In the genomic region with DNA sequence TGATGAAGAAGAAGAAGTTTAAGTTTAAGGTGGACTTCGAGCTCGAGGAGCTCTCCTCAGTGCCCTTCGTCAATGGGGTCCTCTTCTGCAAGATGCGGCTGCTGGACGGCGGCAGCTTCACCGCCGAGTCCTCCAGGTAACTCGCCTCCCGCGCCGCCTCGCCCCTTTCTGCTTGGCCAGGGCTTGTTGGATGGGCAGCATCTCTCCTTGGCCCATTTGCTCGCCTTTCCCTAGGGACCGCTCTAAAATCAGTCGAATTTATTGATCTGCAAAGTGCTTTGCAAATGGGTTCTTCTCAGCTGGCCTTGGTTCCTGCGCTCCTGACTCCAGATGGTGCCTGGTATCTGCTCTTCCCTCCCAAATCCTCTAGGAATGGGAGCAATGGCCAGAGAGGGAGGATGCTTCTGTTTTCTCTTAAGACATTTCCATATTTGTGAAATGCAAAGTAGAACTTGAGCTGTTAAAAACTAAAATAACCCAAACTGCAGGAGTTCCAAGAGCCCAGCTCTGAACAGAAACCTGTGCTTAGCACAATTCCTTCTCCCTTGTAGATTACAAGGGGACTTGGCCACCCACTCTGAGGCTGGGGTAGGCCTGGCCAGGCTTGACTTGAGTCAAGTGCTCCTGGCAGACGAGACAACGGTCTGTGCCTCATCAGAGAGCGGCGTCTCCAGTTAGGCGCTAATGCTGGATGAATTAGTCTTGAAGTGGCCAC, we compare ENCODE assay signal across 8 cellular contexts. TPM values are rescaled to one million over a fixed set of nuclear protein-coding genes. Genes with fewer than 3 reads are reported as not detected.
DNase-seq lines count a peak whose midpoint lies in the region; ATAC-seq and TF ChIP-seq lines count a peak whose summit lies in the region.

No MANE protein-coding gene starts in this region.

- intact Hi-C loops in gastrocnemius medialis (cut with DNase I; ENCODE audit: low total_unique reads), result loop anchor here (5.0 to 10.0 kb wide), 2 partner anchors 46 to 187 kb away; partner anchors contain the start of gene STXBP3

- H3K36me3 ChIP-seq in MG63 (no peaks in the 10 kb centered on the region), iPS DF 6.9 (ENCODE audit: control insufficient read depth, insufficient read depth, low read length) (no peaks in the 10 kb centered on the region), gastrocnemius medialis (no peaks in the 10 kb centered on the region)

- no peak overlapping the region for H3K27ac ChIP-seq in iPS DF 6.9 (ENCODE audit: low read length)
- H3K27ac ChIP-seq in gastrocnemius medialis, result peak overlapping the region; percentile 36 to 60 (median 52)

- no peaks in the 10 kb centered on the region for H3K27me3 ChIP-seq in MG63
- no peaks in the 10 kb centered on the region for H3K27me3 ChIP-seq in iPS DF 6.9 (ENCODE audit: control insufficient read depth, insufficient read depth, low read length)
- no peaks in the 10 kb centered on the region for H3K27me3 ChIP-seq in gastrocnemius medialis

- WGBS in iPS DF 6.9 (ENCODE audit: insufficient coverage, insufficient read length), result no CpG with 5 or more reads among the region's 22 CpGs

- TF ChIP-seq POLR2A in gastrocnemius medialis (IDR thresholded peaks at IDR 0.05), result peak; percentile 10 to 30

- TF ChIP-seq CTCF in gastrocnemius medialis (IDR thresholded peaks at IDR 0.05 in 4 of 5, conservative IDR thresholded peaks at IDR 0.05 in 1 of 5) (no peak), GM13977 (IDR thresholded peaks at IDR 0.05; ENCODE audit: extremely low read depth, insufficient read depth, missing control alignments) (no peak)

- ATAC-seq in gastrocnemius medialis, result peak in 1 of 2 donors; percentile 31

- H3K4me3 ChIP-seq in MG63 (peak overlapping the region; percentile 69), iPS DF 6.9 (ENCODE audit: low read length) (peak overlapping the region; percentile 57), gastrocnemius medialis (peak overlapping the region; percentile 58 to 73 (median 62))

- peaks cover 1% of the 10 kb centered on the region; the same call in 1 of the 2 replicates for H3K4me1 ChIP-seq in iPS DF 6.9 (ENCODE audit: control insufficient read depth, insufficient read depth, low read length)
- peaks cover 13 to 14% of the 10 kb centered on the region in 2 donors for H3K4me1 ChIP-seq in gastrocnemius medialis

- in situ Hi-C loops in gastrocnemius medialis (cut with MboI; ENCODE audit: low sequenced_read_pairs in 4 of 4), result no loop called here
- in situ Hi-C loops in GM13977 (cut with MboI; ENCODE audit: low pct_unique_long_range_greater_than_20kb, low sequenced_read_pairs, unreplicated experiment), result loop anchor here (5.0 kb wide), 1 partner anchor 58 kb away; no protein-coding TSS in a partner anchor

- DNase-seq in GF-D8 (lab: John Stamatoyannopoulos, UW) (peak; percentile 48), H4 (ENCODE audit: low spot score) (peak; percentile 46), MG63 (peak; percentile 93), SW 1271 (lab: John Stamatoyannopoulos, UW) (peak; percentile 33 to 71), anterior cingulate cortex (lab: John Stamatoyannopoulos, UW) (peak in 38 of 58 donors; percentile 2 to 63 (median 18)), iPS DF 6.9 (ENCODE audit: low read depth, low spot score) (no peak), gastrocnemius medialis (no peak), GM13977 (ENCODE audit: low spot score) (no peak)

- H3K9me3 ChIP-seq in MG63 (no peaks in the 10 kb centered on the region), iPS DF 6.9 (ENCODE audit: control insufficient read depth, insufficient read depth, low read length) (no peaks in the 10 kb centered on the region), gastrocnemius medialis (no peaks in the 10 kb centered on the region)

RNA-seq across cellular contexts. Expression of gene EEIG2, which starts 0.7 kb away (rescaled TPM):
- 5.1 and 6.9 TPM in 2 replicates for total RNA-seq in H4 (2014; rRNA removed; shearing (Covaris generic))
- total RNA-seq in MG63 (2014; rRNA removed; shearing (Covaris generic); ENCODE audit: low replicate concordance), result 26.7 and 47.5 TPM in 2 replicates
- total RNA-seq in gastrocnemius medialis, result 1 to 10 TPM in 3 of 4 donors, under 1 TPM in 1; 0.41 to 3.6 (median 1.5) TPM

Comparison
In these comparisons a context has a peak if more than half of its experiments do, and no peak if none do; other contexts are left out.
1. DNase-seq: peak in GF-D8 (single experiment), H4 (single experiment), MG63 (single experiment), SW 1271 (2 of 2) and anterior cingulate cortex (38 of 58); none in iPS DF 6.9 (single experiment), gastrocnemius medialis (0 of 2) and GM13977 (single experiment).
2. Peak in every context shown above with its lines, with median percentiles within 50 percentile points of each other: H3K4me3 ChIP-seq.